Comparison of ENCODE assay signal across 15 cellular contexts in genomic region chr14:91406451-91406850, GRCh38. TPM values are rescaled to one million over a fixed set of nuclear protein-coding genes. Genes with fewer than 3 reads are reported as not detected.
A peak's percentile ranks its signal among the peaks of the same experiment; 100 is the strongest.
DNase-seq lines count a peak whose midpoint lies in the region; ATAC-seq and TF ChIP-seq lines count a peak whose summit lies in the region.
"Had no signal": no experiment of that assay in that cellular context is flagged by ENCODE, and none has a peak within 500 bp of the region (broad histone marks: within the 10 kb centered on the region; RNA-seq: fewer than 3 reads in every experiment).

No MANE protein-coding gene starts in this region.

- peak overlapping the region; percentile 83 for H3K27ac Mint-ChIP-seq in stimulated activated naive CD8-positive, alpha-beta T cell treated with anti-CD3 and anti-CD28 coated beads, Interleukin-15, Interleukin-2, amounts not matched to agents 100 ng/mL and 50 ng/mL, for 24 hours
- H3K27ac Mint-ChIP-seq in WTC11 = peak overlapping the region; percentile 19
- peak overlapping the region; percentile 96 to 99 (median 98) for H3K27ac Mint-ChIP-seq in immature natural killer cell
- H3K27ac Mint-ChIP-seq: nephron had no signal

- H3K27me3 Mint-ChIP-seq in stimulated activated naive CD8-positive, alpha-beta T cell treated with anti-CD3 and anti-CD28 coated beads, Interleukin-15, Interleukin-2, amounts not matched to agents 100 ng/mL and 50 ng/mL, for 24 hours = no peaks in the 10 kb centered on the region
- no peaks in the 10 kb centered on the region for H3K27me3 Mint-ChIP-seq in WTC11 (ENCODE audit: low read depth)
- peaks cover 0 to 44% (median 12%) of the 10 kb centered on the region in 3 donors for H3K27me3 Mint-ChIP-seq in immature natural killer cell (ENCODE audit: low read depth in 3 of 3)

- no peaks in the 10 kb centered on the region for H3K9me3 ChIP-seq in upper lobe of right lung

- no peaks in the 10 kb centered on the region for H3K9me3 Mint-ChIP-seq in stimulated activated naive CD8-positive, alpha-beta T cell treated with anti-CD3 and anti-CD28 coated beads, Interleukin-15, Interleukin-2, amounts not matched to agents 100 ng/mL and 50 ng/mL, for 24 hours
- H3K9me3 Mint-ChIP-seq in WTC11 = peaks cover 4% of the 10 kb centered on the region; the same call in 1 of the 2 replicates
- H3K9me3 Mint-ChIP-seq in immature natural killer cell = no peaks in the 10 kb centered on the region
- H3K9me3 Mint-ChIP-seq: nephron had no signal

- peaks cover 32% of the 10 kb centered on the region for H3K4me1 ChIP-seq in upper lobe of right lung

- POLR2A ChIA-PET in WTC11 (lab: Charles Lee) = no interaction called here

- DNase-seq in stimulated activated naive CD8-positive, alpha-beta T cell treated with anti-CD3 and anti-CD28 coated beads, Interleukin-15, Interleukin-2, amounts not matched to agents 100 U/mL and 50 U/mL, for 24 hours = no peak
- DNase-seq in WTC11 (ENCODE audit: low spot score) (no peak), immature natural killer cell (no peak), upper lobe of right lung (no peak)
- DNase-seq: AML-193, amniotic stem cell, cerebellar nuclear complex, foreskin melanocyte, NCI-H187 treated with DMSO at 0.1 percent for 48 hours, NCI-H524 had no signal

- peak overlapping the region; percentile 11 for H3K27ac ChIP-seq in upper lobe of right lung

- CTCF ChIA-PET in WTC11 (lab: Charles Lee) = interaction anchor here (1.3 to 1.7 kb wide), 2 partner anchors 52 to 83 kb away, joined by 3 to 8 read pairs; no protein-coding TSS in a partner anchor

- H3K4me3 ChIP-seq in upper lobe of right lung = no peak overlapping the region

- no peaks in the 10 kb centered on the region for H3K27me3 ChIP-seq in upper lobe of right lung

- TF ChIP-seq CTCF in WTC11 (IDR thresholded peaks at IDR 0.05) (no peak), upper lobe of right lung (IDR thresholded peaks at IDR 0.05) (no peak)

- ATAC-seq in stimulated activated naive CD8-positive, alpha-beta T cell treated with anti-CD3 and anti-CD28 coated beads, Interleukin-15, Interleukin-2, amounts not matched to agents 100 U/mL and 50 U/mL, for 24 hours = no peak
- ATAC-seq in WTC11 = no peak
- no peak for ATAC-seq in upper lobe of right lung
- ATAC-seq in HG02623 (IDR thresholded peaks at IDR 0.05; ENCODE audit: unreplicated experiment) = no peak
- ATAC-seq in HG03135 (IDR thresholded peaks at IDR 0.05; ENCODE audit: unreplicated experiment) = no peak
- no peak for ATAC-seq in GM21381 (IDR thresholded peaks at IDR 0.05; ENCODE audit: unreplicated experiment)

- intact Hi-C loops in upper lobe of right lung (cut with DNase I) = no loop called here

- peaks cover 100% of the 10 kb centered on the region for H3K4me1 Mint-ChIP-seq in stimulated activated naive CD8-positive, alpha-beta T cell treated with anti-CD3 and anti-CD28 coated beads, Interleukin-15, Interleukin-2, amounts not matched to agents 100 ng/mL and 50 ng/mL, for 24 hours (ENCODE audit: low read depth)
- H3K4me1 Mint-ChIP-seq in WTC11 (peaks cover 41% of the 10 kb centered on the region), immature natural killer cell (peaks cover 99% of the 10 kb centered on the region in 2 donors)

- H3K4me3 Mint-ChIP-seq in stimulated activated naive CD8-positive, alpha-beta T cell treated with anti-CD3 and anti-CD28 coated beads, Interleukin-15, Interleukin-2, amounts not matched to agents 100 ng/mL and 50 ng/mL, for 24 hours = no peak overlapping the region
- no peak overlapping the region for H3K4me3 Mint-ChIP-seq in WTC11
- peak overlapping the region; percentile 77 to 93 (median 91) for H3K4me3 Mint-ChIP-seq in immature natural killer cell
- H3K4me3 Mint-ChIP-seq: nephron had no signal

- no peaks in the 10 kb centered on the region for H3K36me3 ChIP-seq in upper lobe of right lung

- peaks cover 55% of the 10 kb centered on the region for H3K36me3 Mint-ChIP-seq in stimulated activated naive CD8-positive, alpha-beta T cell treated with anti-CD3 and anti-CD28 coated beads, Interleukin-15, Interleukin-2, amounts not matched to agents 100 ng/mL and 50 ng/mL, for 24 hours (ENCODE audit: low read depth)
- H3K36me3 Mint-ChIP-seq in WTC11 (peaks cover 24% of the 10 kb centered on the region), immature natural killer cell (peaks cover 11 to 52% (median 42%) of the 10 kb centered on the region in 3 donors)

TF ChIP-seq in WTC11, 78 proteins besides CTCF, POLR2A, EP300 and RAD21:
- TF ChIP-seq ZNF416 (CRISPR knock-in tag; IDR thresholded peaks at IDR 0.05) (no peak), NR1H2 (CRISPR knock-in tag; IDR thresholded peaks at IDR 0.05) (no peak), CREB1 (CRISPR knock-in tag; IDR thresholded peaks at IDR 0.05) (no peak), HMGA2 (CRISPR knock-in tag; IDR thresholded peaks at IDR 0.05) (no peak), SP1 (CRISPR knock-in tag; conservative IDR thresholded peaks at IDR 0.05) (no peak), NFATC4 (CRISPR knock-in tag; IDR thresholded peaks at IDR 0.05) (no peak), ESRRA (CRISPR knock-in tag; IDR thresholded peaks at IDR 0.05; ENCODE audit: borderline replicate concordance) (no peak), E2F1 (CRISPR knock-in tag; IDR thresholded peaks at IDR 0.05) (no peak), ZNF425 (CRISPR knock-in tag; conservative IDR thresholded peaks at IDR 0.05) (no peak)
- TF ChIP-seq, protein P1, sequence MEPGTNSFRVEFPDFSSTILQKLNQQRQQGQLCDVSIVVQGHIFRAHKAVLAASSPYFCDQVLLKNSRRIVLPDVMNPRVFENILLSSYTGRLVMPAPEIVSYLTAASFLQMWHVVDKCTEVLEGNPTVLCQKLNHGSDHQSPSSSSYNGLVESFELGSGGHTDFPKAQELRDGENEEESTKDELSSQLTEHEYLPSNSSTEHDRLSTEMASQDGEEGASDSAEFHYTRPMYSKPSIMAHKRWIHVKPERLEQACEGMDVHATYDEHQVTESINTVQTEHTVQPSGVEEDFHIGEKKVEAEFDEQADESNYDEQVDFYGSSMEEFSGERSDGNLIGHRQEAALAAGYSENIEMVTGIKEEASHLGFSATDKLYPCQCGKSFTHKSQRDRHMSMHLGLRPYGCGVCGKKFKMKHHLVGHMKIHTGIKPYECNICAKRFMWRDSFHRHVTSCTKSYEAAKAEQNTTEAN (CRISPR knock-in tag; IDR thresholded peaks at IDR 0.05) = no peak

RNA-seq across cellular contexts. Expression of gene CCDC88C, which starts 11.2 kb away (rescaled TPM):
- total RNA-seq in WTC11 (2021) (46.4 to 64.8 TPM (median 46.6 TPM) in 3 replicates), upper lobe of right lung (34.1 TPM)
- polyA plus RNA-seq in immature natural killer cell = 10 to 100 TPM; 19.5 to 58.2 (median 21.2) TPM

Comparison
In these comparisons a context has a peak if more than half of its experiments do, and no peak if none do; other contexts are left out.
1. H3K27ac Mint-ChIP-seq: peak in every context shown above with its lines; median percentile 98 in immature natural killer cell; 83 in stimulated activated naive CD8-positive, alpha-beta T cell treated with anti-CD3 and anti-CD28 coated beads, Interleukin-15, Interleukin-2, amounts not matched to agents 100 ng/mL and 50 ng/mL, for 24 hours; 19 in WTC11.
2. H3K4me3 Mint-ChIP-seq: peak in immature natural killer cell (5 of 5); none in stimulated activated naive CD8-positive, alpha-beta T cell treated with anti-CD3 and anti-CD28 coated beads, Interleukin-15, Interleukin-2, amounts not matched to agents 100 ng/mL and 50 ng/mL, for 24 hours (single experiment) and WTC11 (single experiment).